Comparison of ENCODE assay signal across 22 cellular contexts in the genomic region with DNA sequence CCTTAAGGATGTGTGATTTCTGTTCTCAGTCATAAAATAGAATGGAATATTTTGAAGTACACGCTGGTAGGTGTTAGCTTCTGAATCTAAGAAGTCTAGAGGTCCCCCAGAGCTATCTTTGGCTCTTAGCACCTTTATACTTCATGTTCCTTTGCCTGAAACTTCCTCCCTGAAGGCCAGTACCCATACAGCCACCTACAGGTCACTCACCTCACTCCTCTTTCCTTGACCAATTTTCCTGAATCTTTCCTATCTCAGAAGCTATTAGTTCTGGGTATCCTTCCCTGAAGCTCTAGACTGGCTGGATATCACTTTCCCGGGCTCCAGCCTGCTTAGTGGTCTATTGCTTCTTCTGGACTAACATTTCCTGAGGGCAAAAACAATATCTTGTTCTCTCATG.
"Had no signal": no experiment of that assay in that cellular context is flagged by ENCODE, and none has a peak within 500 bp of the region (broad histone marks: within the 10 kb centered on the region; RNA-seq: fewer than 3 reads in every experiment).

No MANE protein-coding gene starts in this region.

- H3K4me1 ChIP-seq: SJSA1 had no signal

- H3K27ac ChIP-seq: SJSA1, SK-N-MC had no signal

- H3K9me3 ChIP-seq: SJSA1 had no signal

- DNase-seq: IMR-90, Karpas-422, KG1, MV-4-11, NCI-H1048, NCI-H1105, NCI-H1417 treated with DMSO at 0.1 percent for 48 hours, NCI-H146, NCI-H1694 treated with DMSO at 0.1 percent for 48 hours, NCI-H1930, NCI-H2081, NCI-H2107, NCI-H2227 treated with DMSO at 0.1 percent for 48 hours, NCI-H524, NCI-H526 treated with DMSO at 0.1 percent for 48 hours, NCI-H748 treated with DMSO at 0.1 percent for 48 hours, Right ventricle myocardium superior, RPMI8226, SIG-M5, SW 1271 had no signal

- H3K27me3 ChIP-seq: SJSA1 had no signal

- H3K36me3 ChIP-seq: SJSA1 had no signal

- H3K4me3 ChIP-seq: SJSA1, SK-N-MC had no signal
